ENCODE assay signal across 8 cellular contexts in the genomic region with DNA sequence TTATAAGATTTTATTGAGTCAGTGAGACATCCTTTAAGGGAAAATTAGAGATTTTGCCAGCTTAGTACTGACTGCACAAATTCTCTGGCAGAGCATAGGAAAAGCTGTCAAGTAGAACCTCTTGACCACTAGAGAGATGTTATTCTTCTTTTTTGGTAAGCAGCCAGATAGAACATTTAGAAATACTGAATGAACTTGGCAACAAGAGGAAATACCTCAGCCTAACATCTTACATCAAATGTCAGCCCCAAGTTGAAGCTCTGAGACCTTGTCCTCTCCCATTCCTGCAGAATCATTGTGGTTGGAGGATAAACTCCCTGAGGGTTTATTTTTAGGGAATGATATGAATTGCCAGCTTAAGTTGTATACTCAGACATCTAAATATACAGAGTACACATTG. TPM values are rescaled to one million over a fixed set of nuclear protein-coding genes. Genes with fewer than 3 reads are reported as not detected.
DNase-seq lines count a peak whose midpoint lies in the region; ATAC-seq and TF ChIP-seq lines count a peak whose summit lies in the region.

No MANE protein-coding gene starts in this region.

- H3K4me2 ChIP-seq in Karpas-422 (ENCODE audit: low read depth, low read length, poor library complexity, severe bottlenecking) (no peak overlapping the region), mammary epithelial cell (ENCODE audit: insufficient read depth, low read depth, low read length) (peak overlapping the region; percentile 58)

- intact Hi-C loops in mammary epithelial cell (cut with micrococcal nuclease) (no loop called here), thyroid gland (cut with DNase I) (no loop called here)

- DNase-seq in Karpas-422 = no peak
- DNase-seq in mammary epithelial cell = peak; percentile 68
- peak; percentile 41 for DNase-seq in left kidney (ENCODE audit: low read depth, low spot score)
- no peak for DNase-seq in thyroid gland
- no peak for DNase-seq in NCI-H524 treated with DMSO at 0.1 percent for 48 hours (lab: John Stamatoyannopoulos, UW)
- no peak for DNase-seq in activated effector memory CD4-positive, alpha-beta T cell treated with anti-CD3 and anti-CD28 coated beads, Interleukin-2, amount 50 U/mL, for 16 hours

- in situ Hi-C loops in mammary epithelial cell (cut with MboI; ENCODE audit: low sequenced_read_pairs in 2 of 2) = no loop called here

- BruUV-seq in mammary epithelial cell (replicated peaks; lab: Mats Ljungman, UMichigan) = no TSS peak

- no peak overlapping the region for H3K4me3 ChIP-seq in Karpas-422 (ENCODE audit: low read length)
- H3K4me3 ChIP-seq in mammary epithelial cell (replicated peaks in 1 of 3; ENCODE audit: insufficient read depth in 1 of 3, low read depth in 2 of 3, low read length in 3 of 3) = no peak overlapping the region
- H3K4me3 ChIP-seq in thyroid gland (replicated peaks in 1 of 3) = no peak overlapping the region

- H3K27me3 ChIP-seq in Karpas-422 (ENCODE audit: low read length) (no peaks in the 10 kb centered on the region), mammary epithelial cell (ENCODE audit: insufficient read depth, low read length) (no peaks in the 10 kb centered on the region), thyroid gland (no peaks in the 10 kb centered on the region)

- H3K4me1 ChIP-seq in Karpas-422 (ENCODE audit: low read length) (peaks cover 36% of the 10 kb centered on the region), mammary epithelial cell (ENCODE audit: insufficient read depth, low read length) (peaks cover 24% of the 10 kb centered on the region), thyroid gland (peaks cover 52 to 65% of the 10 kb centered on the region in 2 donors)

- no peak for ATAC-seq in HG03354 (IDR thresholded peaks at IDR 0.05; ENCODE audit: poor library complexity, severe bottlenecking, unreplicated experiment)
- no peak for ATAC-seq in GM19023 (IDR thresholded peaks at IDR 0.05; ENCODE audit: unreplicated experiment)

- CTCF ChIA-PET in mammary epithelial cell (lab: Charles Lee; ENCODE audit: low non-redundant PET) = no interaction called here

- H3K27ac ChIP-seq in Karpas-422 (ENCODE audit: low read length) (0 out of 2 replicates have a peak overlapping the region, but pooled peaks have one; percentile 3), mammary epithelial cell (ENCODE audit: insufficient read depth, low read depth, low read length) (peak overlapping the region; percentile 68), thyroid gland (peak overlapping the region; percentile 95 to 99 (median 96))

- no peak overlapping the region for H3K9ac ChIP-seq in Karpas-422 (ENCODE audit: low read length)
- peak overlapping the region; percentile 36 for H3K9ac ChIP-seq in mammary epithelial cell (ENCODE audit: insufficient read depth, low read length)

- TF ChIP-seq CTCF in mammary epithelial cell (conservative IDR thresholded peaks at IDR 0.05 in 1 of 2, IDR thresholded peaks at IDR 0.05 in 1 of 2; ENCODE audit: extremely low read depth in 1 of 2, insufficient read depth in 1 of 2, low read depth in 1 of 2, low read length in 2 of 2) (no peak), thyroid gland (IDR thresholded peaks at IDR 0.05) (peak in 1 of 6 experiments; percentile 9)

- dilution Hi-C loops in mammary epithelial cell (cut with HindIII; ENCODE audit: low sequenced_read_pairs) = no loop called here

- H3K36me3 ChIP-seq in Karpas-422 (ENCODE audit: insufficient read depth, low read length) = no peaks in the 10 kb centered on the region
- no peaks in the 10 kb centered on the region for H3K36me3 ChIP-seq in mammary epithelial cell (ENCODE audit: insufficient read depth, low read length)
- no peaks in the 10 kb centered on the region for H3K36me3 ChIP-seq in thyroid gland

- TF ChIP-seq POLR2A in thyroid gland (IDR thresholded peaks at IDR 0.05) = peak in 1 of 2 donors; percentile 46

- H3K9me2 ChIP-seq in Karpas-422 (replicated peaks; ENCODE audit: insufficient read depth, low read length) = no peaks in the 10 kb centered on the region

- no peaks in the 10 kb centered on the region for H3K9me3 ChIP-seq in Karpas-422 (ENCODE audit: low read length)
- H3K9me3 ChIP-seq in mammary epithelial cell (replicated peaks; ENCODE audit: insufficient read depth, low read length) = no peaks in the 10 kb centered on the region
- H3K9me3 ChIP-seq in thyroid gland = no peaks in the 10 kb centered on the region

- no peak overlapping the region for H2AFZ ChIP-seq in Karpas-422 (ENCODE audit: low read length)
- no peak overlapping the region for H2AFZ ChIP-seq in mammary epithelial cell (ENCODE audit: low read depth, low read length)

- H3K79me2 ChIP-seq in Karpas-422 (ENCODE audit: low read length) = 0 out of 2 replicates have a peak, but pooled peaks cover 4% of the 10 kb centered on the region
- no peaks in the 10 kb centered on the region for H3K79me2 ChIP-seq in mammary epithelial cell (ENCODE audit: insufficient read depth, low read length)

- H4K20me1 ChIP-seq in Karpas-422 (ENCODE audit: insufficient read depth, low read depth, low read length) (no peaks in the 10 kb centered on the region), mammary epithelial cell (ENCODE audit: insufficient read depth, low read length) (no peaks in the 10 kb centered on the region)

RNA-seq across cellular contexts. Expression of a gene that starts 53.4 kb away (rescaled TPM):
- total RNA-seq in Karpas-422 (2014; rRNA removed; shearing (Covaris generic); ENCODE audit: low replicate concordance) = 3.3 and 7.5 TPM in 2 replicates
- total RNA-seq in mammary epithelial cell (10 to 100 TPM; 15.2 to 16.6 TPM), thyroid gland (10 to 100 TPM; 25.8 to 34.6 (median 30.5) TPM)
- 3.9 TPM for polyA plus RNA-seq in mammary epithelial cell
- 10.3 TPM for polyA minus RNA-seq in mammary epithelial cell

RNA-seq across cellular contexts. Expression of a gene that starts 55.5 kb away (rescaled TPM):
- total RNA-seq in Karpas-422 (2014; rRNA removed; shearing (Covaris generic); ENCODE audit: low replicate concordance) = 0.41 TPM in 1 of 2 replicates, not detected in the other
- 1 to 10 TPM; 6.3 to 8.2 TPM for total RNA-seq in mammary epithelial cell
- 1.3 TPM for polyA plus RNA-seq in mammary epithelial cell
- not detected for polyA minus RNA-seq in mammary epithelial cell
- total RNA-seq in thyroid gland = 10 to 100 TPM in 3 of 4 donors, 1 to 10 TPM in 1; 5.7 to 16.5 (median 11.0) TPM

Comparison
In these comparisons a context has a peak if more than half of its experiments do, and no peak if none do; other contexts are left out.
1. DNase-seq: peak in mammary epithelial cell (single experiment) and left kidney (single experiment); none in Karpas-422 (single experiment), thyroid gland (0 of 2), NCI-H524 treated with DMSO at 0.1 percent for 48 hours (single experiment) and activated effector memory CD4-positive, alpha-beta T cell treated with anti-CD3 and anti-CD28 coated beads, Interleukin-2, amount 50 U/mL, for 16 hours (single experiment).
2. H3K27ac ChIP-seq: peak in every context shown above with its lines; median percentile 96 in thyroid gland; 68 in mammary epithelial cell; 3 in Karpas-422.